ENCODE assay signal across 8 cellular contexts in genomic region chr5:78008356-78008967, GRCh38.
A peak's percentile ranks its signal among the peaks of the same experiment; 100 is the strongest.
DNase-seq lines count a peak whose midpoint lies in the region; ATAC-seq and TF ChIP-seq lines count a peak whose summit lies in the region.

No MANE protein-coding gene starts in this region.

- no peaks in the 10 kb centered on the region for H3K9me3 Mint-ChIP-seq in GM23338

- peaks cover 15% of the 10 kb centered on the region for H3K27me3 Mint-ChIP-seq in GM23338 (ENCODE audit: insufficient read depth, low read depth, poor library complexity)

- no peaks in the 10 kb centered on the region for H3K36me3 ChIP-seq in GM23338 (ENCODE audit: insufficient read depth)

- no peak overlapping the region for H3K27ac ChIP-seq in GM23338 (ENCODE audit: low read depth)

- no peak overlapping the region for H3K4me3 Mint-ChIP-seq in GM23338

- no peak overlapping the region for H3K4me3 ChIP-seq in GM23338

- ATAC-seq in GM23338 (peak; percentile 74), GM18861 (IDR thresholded peaks at IDR 0.05; ENCODE audit: unreplicated experiment) (no peak), HG02763 (IDR thresholded peaks at IDR 0.05; ENCODE audit: unreplicated experiment) (no peak), HG03442 (IDR thresholded peaks at IDR 0.05; ENCODE audit: unreplicated experiment) (no peak)

- TF ChIP-seq CTCF in GM23338 (conservative IDR thresholded peaks at IDR 0.05; ENCODE audit: low read depth in 2 of 2), result peak; percentile 87 to 88

- no peak overlapping the region for H2AFZ ChIP-seq in GM23338

- H3K4me1 ChIP-seq in GM23338 (ENCODE audit: insufficient read depth), result no peaks in the 10 kb centered on the region

- no peaks in the 10 kb centered on the region for H3K9me2 ChIP-seq in GM23338 (ENCODE audit: insufficient read depth)

- no peak overlapping the region for H3K27ac Mint-ChIP-seq in GM23338

- peaks cover 8% of the 10 kb centered on the region for H3K4me1 Mint-ChIP-seq in GM23338

- H4K20me1 ChIP-seq in GM23338 (replicated peaks; ENCODE audit: insufficient read depth), result peaks cover 5% of the 10 kb centered on the region; the same call in 1 of the 2 replicates

- no peaks in the 10 kb centered on the region for H3K36me3 Mint-ChIP-seq in GM23338 (ENCODE audit: low read depth)

- H3K4me2 ChIP-seq in GM23338, result no peak overlapping the region

- H3K27me3 ChIP-seq in GM23338 (ENCODE audit: insufficient read depth), result peaks cover 14% of the 10 kb centered on the region

- no peaks in the 10 kb centered on the region for H3K79me2 ChIP-seq in GM23338 (replicated peaks; ENCODE audit: insufficient read depth)

- DNase-seq in AML-193 (lab: John Stamatoyannopoulos, UW), result peak; percentile 42 to 57
- DNase-seq in GM23338 (ENCODE audit: low spot score), result peak; percentile 69
- peak; percentile 67 for DNase-seq in NCI-H748 (lab: John Stamatoyannopoulos, UW; ENCODE audit: unreplicated experiment)
- DNase-seq in cerebellar cortex (ENCODE audit: low spot score), result peak; percentile 58
- peak; percentile 91 for DNase-seq in medulla oblongata (ENCODE audit: extremely low spot score)

- H3F3A ChIP-seq in GM23338 (replicated peaks; ENCODE audit: low read depth), result no peaks in the 10 kb centered on the region

TF ChIP-seq in GM23338, 12 proteins besides CTCF, POLR2A, EP300 and RAD21:
- TF ChIP-seq EZH2 (IDR thresholded peaks at IDR 0.05; ENCODE audit: low read depth, unreplicated experiment) (no peak), NANOG (IDR thresholded peaks at IDR 0.05; ENCODE audit: borderline replicate concordance) (no peak), POLR2AphosphoS5 (IDR thresholded peaks at IDR 0.05; ENCODE audit: low read depth) (no peak), CREB1 (CRISPR knock-in tag; IDR thresholded peaks at IDR 0.05; ENCODE audit: low read depth) (no peak), JUNB (IDR thresholded peaks at IDR 0.05; ENCODE audit: unreplicated experiment) (no peak), EZH2phosphoT487 (IDR thresholded peaks at IDR 0.05; ENCODE audit: unreplicated experiment) (no peak), ZNF114 (CRISPR knock-in tag; IDR thresholded peaks at IDR 0.05) (no peak), ZNF331 (CRISPR knock-in tag; IDR thresholded peaks at IDR 0.05; ENCODE audit: low read depth) (no peak), REST (IDR thresholded peaks at IDR 0.05; ENCODE audit: unreplicated experiment) (no peak), STAT1 (IDR thresholded peaks at IDR 0.05; ENCODE audit: unreplicated experiment) (no peak)
- TF ChIP-seq, protein P1, sequence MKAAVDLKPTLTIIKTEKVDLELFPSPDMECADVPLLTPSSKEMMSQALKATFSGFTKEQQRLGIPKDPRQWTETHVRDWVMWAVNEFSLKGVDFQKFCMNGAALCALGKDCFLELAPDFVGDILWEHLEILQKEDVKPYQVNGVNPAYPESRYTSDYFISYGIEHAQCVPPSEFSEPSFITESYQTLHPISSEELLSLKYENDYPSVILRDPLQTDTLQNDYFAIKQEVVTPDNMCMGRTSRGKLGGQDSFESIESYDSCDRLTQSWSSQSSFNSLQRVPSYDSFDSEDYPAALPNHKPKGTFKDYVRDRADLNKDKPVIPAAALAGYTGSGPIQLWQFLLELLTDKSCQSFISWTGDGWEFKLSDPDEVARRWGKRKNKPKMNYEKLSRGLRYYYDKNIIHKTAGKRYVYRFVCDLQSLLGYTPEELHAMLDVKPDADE (IDR thresholded peaks at IDR 0.05), result no peak
- TF ChIP-seq, protein P2, sequence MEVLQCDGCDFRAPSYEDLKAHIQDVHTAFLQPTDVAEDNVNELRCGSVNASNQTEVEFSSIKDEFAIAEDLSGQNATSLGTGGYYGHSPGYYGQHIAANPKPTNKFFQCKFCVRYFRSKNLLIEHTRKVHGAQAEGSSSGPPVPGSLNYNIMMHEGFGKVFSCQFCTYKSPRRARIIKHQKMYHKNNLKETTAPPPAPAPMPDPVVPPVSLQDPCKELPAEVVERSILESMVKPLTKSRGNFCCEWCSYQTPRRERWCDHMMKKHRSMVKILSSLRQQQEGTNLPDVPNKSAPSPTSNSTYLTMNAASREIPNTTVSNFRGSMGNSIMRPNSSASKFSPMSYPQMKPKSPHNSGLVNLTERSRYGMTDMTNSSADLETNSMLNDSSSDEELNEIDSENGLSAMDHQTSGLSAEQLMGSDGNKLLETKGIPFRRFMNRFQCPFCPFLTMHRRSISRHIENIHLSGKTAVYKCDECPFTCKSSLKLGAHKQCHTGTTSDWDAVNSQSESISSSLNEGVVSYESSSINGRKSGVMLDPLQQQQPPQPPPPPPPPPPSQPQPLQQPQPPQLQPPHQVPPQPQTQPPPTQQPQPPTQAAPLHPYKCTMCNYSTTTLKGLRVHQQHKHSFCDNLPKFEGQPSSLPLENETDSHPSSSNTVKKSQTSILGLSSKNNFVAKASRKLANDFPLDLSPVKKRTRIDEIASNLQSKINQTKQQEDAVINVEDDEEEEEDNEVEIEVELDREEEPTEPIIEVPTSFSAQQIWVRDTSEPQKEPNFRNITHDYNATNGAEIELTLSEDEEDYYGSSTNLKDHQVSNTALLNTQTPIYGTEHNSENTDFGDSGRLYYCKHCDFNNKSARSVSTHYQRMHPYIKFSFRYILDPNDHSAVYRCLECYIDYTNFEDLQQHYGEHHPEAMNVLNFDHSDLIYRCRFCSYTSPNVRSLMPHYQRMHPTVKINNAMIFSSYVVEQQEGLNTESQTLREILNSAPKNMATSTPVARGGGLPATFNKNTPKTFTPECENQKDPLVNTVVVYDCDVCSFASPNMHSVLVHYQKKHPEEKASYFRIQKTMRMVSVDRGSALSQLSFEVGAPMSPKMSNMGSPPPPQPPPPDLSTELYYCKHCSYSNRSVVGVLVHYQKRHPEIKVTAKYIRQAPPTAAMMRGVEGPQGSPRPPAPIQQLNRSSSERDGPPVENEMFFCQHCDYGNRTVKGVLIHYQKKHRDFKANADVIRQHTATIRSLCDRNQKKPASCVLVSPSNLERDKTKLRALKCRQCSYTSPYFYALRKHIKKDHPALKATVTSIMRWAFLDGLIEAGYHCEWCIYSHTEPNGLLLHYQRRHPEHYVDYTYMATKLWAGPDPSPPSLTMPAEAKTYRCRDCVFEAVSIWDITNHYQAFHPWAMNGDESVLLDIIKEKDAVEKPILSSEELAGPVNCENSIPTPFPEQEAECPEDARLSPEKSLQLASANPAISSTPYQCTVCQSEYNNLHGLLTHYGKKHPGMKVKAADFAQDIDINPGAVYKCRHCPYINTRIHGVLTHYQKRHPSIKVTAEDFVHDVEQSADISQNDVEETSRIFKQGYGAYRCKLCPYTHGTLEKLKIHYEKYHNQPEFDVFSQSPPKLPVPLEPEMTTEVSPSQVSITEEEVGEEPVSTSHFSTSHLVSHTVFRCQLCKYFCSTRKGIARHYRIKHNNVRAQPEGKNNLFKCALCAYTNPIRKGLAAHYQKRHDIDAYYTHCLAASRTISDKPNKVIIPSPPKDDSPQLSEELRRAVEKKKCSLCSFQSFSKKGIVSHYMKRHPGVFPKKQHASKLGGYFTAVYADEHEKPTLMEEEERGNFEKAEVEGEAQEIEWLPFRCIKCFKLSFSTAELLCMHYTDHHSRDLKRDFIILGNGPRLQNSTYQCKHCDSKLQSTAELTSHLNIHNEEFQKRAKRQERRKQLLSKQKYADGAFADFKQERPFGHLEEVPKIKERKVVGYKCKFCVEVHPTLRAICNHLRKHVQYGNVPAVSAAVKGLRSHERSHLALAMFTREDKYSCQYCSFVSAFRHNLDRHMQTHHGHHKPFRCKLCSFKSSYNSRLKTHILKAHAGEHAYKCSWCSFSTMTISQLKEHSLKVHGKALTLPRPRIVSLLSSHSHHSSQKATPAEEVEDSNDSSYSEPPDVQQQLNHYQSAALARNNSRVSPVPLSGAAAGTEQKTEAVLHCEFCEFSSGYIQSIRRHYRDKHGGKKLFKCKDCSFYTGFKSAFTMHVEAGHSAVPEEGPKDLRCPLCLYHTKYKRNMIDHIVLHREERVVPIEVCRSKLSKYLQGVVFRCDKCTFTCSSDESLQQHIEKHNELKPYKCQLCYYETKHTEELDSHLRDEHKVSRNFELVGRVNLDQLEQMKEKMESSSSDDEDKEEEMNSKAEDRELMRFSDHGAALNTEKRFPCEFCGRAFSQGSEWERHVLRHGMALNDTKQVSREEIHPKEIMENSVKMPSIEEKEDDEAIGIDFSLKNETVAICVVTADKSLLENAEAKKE (CRISPR knock-in tag; IDR thresholded peaks at IDR 0.05), result no peak
